In genomic region chr13:60396783-60397692, GRCh38 we compare ENCODE assay signal across 8 cellular contexts. TPM values are rescaled to one million over a fixed set of nuclear protein-coding genes. Genes with fewer than 3 reads are reported as not detected.
DNase-seq lines count a peak whose midpoint lies in the region; ATAC-seq and TF ChIP-seq lines count a peak whose summit lies in the region.

TSS of gene TDRD3 (plus strand) at chr13:60397220. CDS start at chr13:60397365, 145 bp downstream.

- no peaks in the 10 kb centered on the region for H3K9me3 ChIP-seq in DOHH2 (ENCODE audit: control insufficient read depth, insufficient read depth, low read length)

- peak within 1 kb of the TSS; percentile 81 for H3K4me3 ChIP-seq in DOHH2 (ENCODE audit: low read length)

- peak; percentile 92 for DNase-seq in KBM-7
- peak; percentile 92 for DNase-seq in RKO (ENCODE audit: low spot score)
- DNase-seq in activated T-helper 1 cell treated with Interleukin-2 at 50 U/mL for 16 hours (ENCODE audit: low read depth) = peak; percentile 63
- DNase-seq in fibroblast of gingiva (ENCODE audit: low read depth) = peak; percentile 85
- DNase-seq in naive B cell = peak; percentile 85

- H3K4me3 Mint-ChIP-seq in naive B cell = peak within 1 kb of the TSS; percentile 93 to 98 (median 95)
- H3K4me3 Mint-ChIP-seq in stimulated activated memory B cell treated with anti-CD40 and anti-IgM and Interleukin-4, amounts not matched to agents 10 μg/mL and 1 μg/mL and 100 μg/mL, for 72 hours = peak within 1 kb of the TSS; percentile 96

- ATAC-seq in GM21723 (IDR thresholded peaks at IDR 0.05; ENCODE audit: unreplicated experiment) = peak; percentile 68
- peak; percentile 65 to 67 for ATAC-seq in naive B cell (ENCODE audit: low read depth in 2 of 2)
- ATAC-seq in stimulated activated memory B cell treated with anti-CD40 and anti-IgM and Interleukin-4, amounts not matched to agents 10 μg/mL and 1 μg/mL and 100 μg/mL, for 72 hours = peak; percentile 87

- TF ChIP-seq CTCF in DOHH2 (IDR thresholded peaks at IDR 0.05; ENCODE audit: low read depth, low read length, poor library complexity, severe bottlenecking) = peak; percentile 93

- H3K27ac ChIP-seq in DOHH2 (ENCODE audit: low read depth, low read length) = peak within 1 kb of the TSS; percentile 88

- no peaks in the 10 kb centered on the region for H4K20me1 ChIP-seq in DOHH2 (ENCODE audit: control insufficient read depth, insufficient read depth, low read depth, low read length)

- peaks cover 18 to 31% (median 31%) of the 10 kb centered on the region in 3 donors for H3K4me1 Mint-ChIP-seq in naive B cell
- peaks cover 26% of the 10 kb centered on the region for H3K4me1 Mint-ChIP-seq in stimulated activated memory B cell treated with anti-CD40 and anti-IgM and Interleukin-4, amounts not matched to agents 10 μg/mL and 1 μg/mL and 100 μg/mL, for 72 hours

- no peaks in the 10 kb centered on the region; the same call in 1 of the 2 replicates for H3K36me3 ChIP-seq in DOHH2 (ENCODE audit: control insufficient read depth, low read length)

- peaks cover 43% of the 10 kb centered on the region for H3K79me2 ChIP-seq in DOHH2 (ENCODE audit: control insufficient read depth, low read length)

- H3F3A ChIP-seq in DOHH2 (ENCODE audit: control insufficient read depth, insufficient read depth) = no peaks in the 10 kb centered on the region

- H3K27me3 ChIP-seq in DOHH2 (ENCODE audit: control insufficient read depth, low read length) = no peaks in the 10 kb centered on the region

- H3K36me3 Mint-ChIP-seq in naive B cell = no peaks in the 10 kb centered on the region
- H3K36me3 Mint-ChIP-seq in stimulated activated memory B cell treated with anti-CD40 and anti-IgM and Interleukin-4, amounts not matched to agents 10 μg/mL and 1 μg/mL and 100 μg/mL, for 72 hours = no peaks in the 10 kb centered on the region

- in situ Hi-C loops in KBM-7 (cut with MboI; ENCODE audit: low pct_unique_long_range_greater_than_20kb, low sequenced_read_pairs) = no loop called here

- H3K4me2 ChIP-seq in DOHH2 (ENCODE audit: low read length) = peak within 1 kb of the TSS; percentile 99

- H3K4me1 ChIP-seq in DOHH2 (ENCODE audit: control insufficient read depth, low read length) = peaks cover 40% of the 10 kb centered on the region

- peaks cover 0 to 4% (median 0%) of the 10 kb centered on the region in 3 donors for H3K27me3 Mint-ChIP-seq in naive B cell
- no peaks in the 10 kb centered on the region for H3K27me3 Mint-ChIP-seq in stimulated activated memory B cell treated with anti-CD40 and anti-IgM and Interleukin-4, amounts not matched to agents 10 μg/mL and 1 μg/mL and 100 μg/mL, for 72 hours

- peak within 1 kb of the TSS; percentile 95 to 99 (median 97) for H3K27ac Mint-ChIP-seq in naive B cell
- peak within 1 kb of the TSS; percentile 94 for H3K27ac Mint-ChIP-seq in stimulated activated memory B cell treated with anti-CD40 and anti-IgM and Interleukin-4, amounts not matched to agents 10 μg/mL and 1 μg/mL and 100 μg/mL, for 72 hours

- no peaks in the 10 kb centered on the region for H3K9me2 ChIP-seq in DOHH2 (replicated peaks; ENCODE audit: control insufficient read depth, low read length)

- no peaks in the 10 kb centered on the region for H3K9me3 Mint-ChIP-seq in naive B cell
- no peaks in the 10 kb centered on the region for H3K9me3 Mint-ChIP-seq in stimulated activated memory B cell treated with anti-CD40 and anti-IgM and Interleukin-4, amounts not matched to agents 10 μg/mL and 1 μg/mL and 100 μg/mL, for 72 hours

RNA-seq across cellular contexts. Expression of gene TDRD3, which starts in this region (rescaled TPM):
- polyA plus RNA-seq in naive B cell (ENCODE audit: low read depth in 6 of 6) = 1 to 10 TPM; 1.5 to 8.7 (median 6.0) TPM

Comparison
In these comparisons a context has a peak if more than half of its experiments do, and no peak if none do; other contexts are left out.
1. Peak in every context shown above with its lines: DNase-seq, ATAC-seq, H3K4me3 ChIP-seq and H3K27ac ChIP-seq.